In genomic region chr17:75645889-75646625, GRCh38 we compare ENCODE assay signal across 8 cellular contexts. TPM values are rescaled to one million over a fixed set of nuclear protein-coding genes. Genes with fewer than 3 reads are reported as not detected.
DNase-seq lines count a peak whose midpoint lies in the region; ATAC-seq and TF ChIP-seq lines count a peak whose summit lies in the region.

No MANE protein-coding gene starts in this region.

- ATAC-seq in left cardiac atrium (peak; percentile 56 to 67), Right ventricle myocardium inferior (no peak), lower lobe of right lung (peak; percentile 92 to 93), aorta (ENCODE audit: low FRiP score) (peak; percentile 72)

- DNase-seq in left cardiac atrium, result no peak
- no peak for DNase-seq in Right ventricle myocardium inferior (ENCODE audit: missing footprints)
- peak; percentile 94 for DNase-seq in HK-2 (ENCODE audit: unreplicated experiment)
- DNase-seq in amygdala (lab: John Stamatoyannopoulos, UW), result peak in 53 of 56 donors; percentile 28 to 92 (median 74)
- DNase-seq in lower lobe of right lung, result peak; percentile 89
- DNase-seq in aorta, result peak in 1 of 2 donors; percentile 68
- DNase-seq in T-helper 9 cell, result no peak
- DNase-seq in NCI-H82 treated with DMSO at 0.1 percent for 48 hours (lab: John Stamatoyannopoulos, UW; ENCODE audit: unreplicated experiment), result no peak

- TF ChIP-seq CTCF in lower lobe of right lung (IDR thresholded peaks at IDR 0.05), result no peak

- H3K36me3 ChIP-seq in lower lobe of right lung (peaks cover 30% of the 10 kb centered on the region), aorta (ENCODE audit: control insufficient read depth in 1 of 2, insufficient read depth in 2 of 2, low read length in 1 of 2) (no peaks in the 10 kb centered on the region)

- H3K27me3 ChIP-seq in lower lobe of right lung (ENCODE audit: low read depth) (no peaks in the 10 kb centered on the region), aorta (ENCODE audit: control insufficient read depth in 1 of 2, insufficient read depth in 2 of 2, low read length in 1 of 2) (no peaks in the 10 kb centered on the region)

- H3K4me1 ChIP-seq in lower lobe of right lung (peaks cover 43% of the 10 kb centered on the region), aorta (ENCODE audit: control insufficient read depth in 1 of 2, insufficient read depth in 2 of 2, low read length in 2 of 2) (no peaks in the 10 kb centered on the region)

- 79 to 81% methylated on average over 16 of the region's 16 CpGs for WGBS in aorta, 2 donors

- intact Hi-C loops in left cardiac atrium (cut with DNase I) (no loop called here), Right ventricle myocardium inferior (cut with DNase I) (no loop called here), lower lobe of right lung (cut with DNase I) (no loop called here), aorta (cut with DNase I) (no loop called here)

- H3K4me3 ChIP-seq in lower lobe of right lung (no peak overlapping the region), aorta (ENCODE audit: low read length in 2 of 2) (no peak overlapping the region)

- H3K27ac ChIP-seq in lower lobe of right lung, result peak overlapping the region; percentile 92
- H3K27ac ChIP-seq in aorta (ENCODE audit: low read depth in 1 of 2, low read length in 2 of 2), result no peak overlapping the region

- H3K9me3 ChIP-seq in lower lobe of right lung, result no peaks in the 10 kb centered on the region
- H3K9me3 ChIP-seq in aorta (ENCODE audit: control insufficient read depth, low read length), result no peaks in the 10 kb centered on the region

RNA-seq across cellular contexts. Expression of gene SMIM5, which starts 12.8 kb away (rescaled TPM):
- 10 to 100 TPM in 1 of 2 donors, 1 to 10 TPM in 1; 8.6 to 11.4 TPM for total RNA-seq in left cardiac atrium
- 11.4 TPM for total RNA-seq in Right ventricle myocardium inferior
- 2.7 TPM for total RNA-seq in lower lobe of right lung
- 1 to 10 TPM in 1 of 2 donors, under 1 TPM in 1; 0.23 to 1.2 TPM for total RNA-seq in aorta
- polyA plus RNA-seq in aorta, result 1 to 10 TPM in 1 of 2 donors, under 1 TPM in 1; 0.05 to 2.1 TPM

RNA-seq across cellular contexts. Expression of gene RECQL5, which starts 20.9 kb away (rescaled TPM):
- total RNA-seq in left cardiac atrium (10 to 100 TPM; 11.3 to 15.5 TPM), Right ventricle myocardium inferior (15.9 TPM), lower lobe of right lung (39.4 TPM), aorta (10 to 100 TPM; 11.4 to 26.1 TPM)
- polyA plus RNA-seq in aorta, result 10 to 100 TPM in 1 of 2 donors, 1 to 10 TPM in 1; 3.3 to 40.6 TPM

RNA-seq across cellular contexts. Expression of gene SAP30BP, which starts 21.1 kb away (rescaled TPM):
- total RNA-seq in left cardiac atrium (10 to 100 TPM; 47.2 to 59.6 TPM), Right ventricle myocardium inferior (47.4 TPM), lower lobe of right lung (73.0 TPM), aorta (10 to 100 TPM; 72.6 to 78.6 TPM)
- 100 to 1,000 TPM in 1 of 2 donors, 10 to 100 TPM in 1; 43.3 to 127 TPM for polyA plus RNA-seq in aorta

RNA-seq across cellular contexts. Expression of gene MYO15B, which starts 58.5 kb away (rescaled TPM):
- total RNA-seq in left cardiac atrium (10 to 100 TPM; 61.5 to 88.4 TPM), Right ventricle myocardium inferior (43.7 TPM), lower lobe of right lung (181 TPM), aorta (100 to 1,000 TPM; 113 to 279 TPM)
- polyA plus RNA-seq in aorta, result 100 to 1,000 TPM; 125 to 151 TPM

Comparison
In these comparisons a context has a peak if more than half of its experiments do, and no peak if none do; other contexts are left out.
1. DNase-seq: peak in HK-2 (single experiment), amygdala (53 of 56) and lower lobe of right lung (single experiment); none in left cardiac atrium (single experiment), Right ventricle myocardium inferior (single experiment), T-helper 9 cell (single experiment) and NCI-H82 treated with DMSO at 0.1 percent for 48 hours (single experiment).